ENCODE assay signal across 1 cellular context in genomic region chr14:105529506-105530445, GRCh38.
TF ChIP-seq lines count a peak whose summit lies in the region.

No MANE protein-coding gene starts in this region.

TF ChIP-seq in HepG2, 621 proteins besides CTCF, POLR2A, EP300 and RAD21 (continued from another document and continues in another):
- no peak for TF ChIP-seq ZNF142 (CRISPR knock-in tag; IDR thresholded peaks at IDR 0.05)
- TF ChIP-seq, protein P1, sequence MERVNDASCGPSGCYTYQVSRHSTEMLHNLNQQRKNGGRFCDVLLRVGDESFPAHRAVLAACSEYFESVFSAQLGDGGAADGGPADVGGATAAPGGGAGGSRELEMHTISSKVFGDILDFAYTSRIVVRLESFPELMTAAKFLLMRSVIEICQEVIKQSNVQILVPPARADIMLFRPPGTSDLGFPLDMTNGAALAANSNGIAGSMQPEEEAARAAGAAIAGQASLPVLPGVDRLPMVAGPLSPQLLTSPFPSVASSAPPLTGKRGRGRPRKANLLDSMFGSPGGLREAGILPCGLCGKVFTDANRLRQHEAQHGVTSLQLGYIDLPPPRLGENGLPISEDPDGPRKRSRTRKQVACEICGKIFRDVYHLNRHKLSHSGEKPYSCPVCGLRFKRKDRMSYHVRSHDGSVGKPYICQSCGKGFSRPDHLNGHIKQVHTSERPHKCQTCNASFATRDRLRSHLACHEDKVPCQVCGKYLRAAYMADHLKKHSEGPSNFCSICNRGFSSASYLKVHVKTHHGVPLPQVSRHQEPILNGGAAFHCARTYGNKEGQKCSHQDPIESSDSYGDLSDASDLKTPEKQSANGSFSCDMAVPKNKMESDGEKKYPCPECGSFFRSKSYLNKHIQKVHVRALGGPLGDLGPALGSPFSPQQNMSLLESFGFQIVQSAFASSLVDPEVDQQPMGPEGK (CRISPR knock-in tag; IDR thresholded peaks at IDR 0.05), result peak; percentile 78
- no peak for TF ChIP-seq ZNF572 (CRISPR knock-in tag; IDR thresholded peaks at IDR 0.05)
- no peak for TF ChIP-seq SP4 (CRISPR knock-in tag; IDR thresholded peaks at IDR 0.05)
- TF ChIP-seq, protein P2, sequence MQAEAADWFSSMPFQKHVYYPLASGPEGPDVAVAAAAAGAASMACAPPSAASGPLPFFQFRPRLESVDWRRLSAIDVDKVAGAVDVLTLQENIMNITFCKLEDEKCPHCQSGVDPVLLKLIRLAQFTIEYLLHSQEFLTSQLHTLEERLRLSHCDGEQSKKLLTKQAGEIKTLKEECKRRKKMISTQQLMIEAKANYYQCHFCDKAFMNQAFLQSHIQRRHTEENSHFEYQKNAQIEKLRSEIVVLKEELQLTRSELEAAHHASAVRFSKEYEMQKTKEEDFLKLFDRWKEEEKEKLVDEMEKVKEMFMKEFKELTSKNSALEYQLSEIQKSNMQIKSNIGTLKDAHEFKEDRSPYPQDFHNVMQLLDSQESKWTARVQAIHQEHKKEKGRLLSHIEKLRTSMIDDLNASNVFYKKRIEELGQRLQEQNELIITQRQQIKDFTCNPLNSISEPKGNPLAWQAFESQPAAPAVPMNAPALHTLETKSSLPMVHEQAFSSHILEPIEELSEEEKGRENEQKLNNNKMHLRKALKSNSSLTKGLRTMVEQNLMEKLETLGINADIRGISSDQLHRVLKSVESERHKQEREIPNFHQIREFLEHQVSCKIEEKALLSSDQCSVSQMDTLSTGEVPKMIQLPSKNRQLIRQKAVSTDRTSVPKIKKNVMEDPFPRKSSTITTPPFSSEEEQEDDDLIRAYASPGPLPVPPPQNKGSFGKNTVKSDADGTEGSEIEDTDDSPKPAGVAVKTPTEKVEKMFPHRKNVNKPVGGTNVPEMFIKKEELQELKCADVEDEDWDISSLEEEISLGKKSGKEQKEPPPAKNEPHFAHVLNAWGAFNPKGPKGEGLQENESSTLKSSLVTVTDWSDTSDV (CRISPR knock-in tag; IDR thresholded peaks at IDR 0.05), result no peak
- TF ChIP-seq FIP1L1 (IDR thresholded peaks at IDR 0.05; ENCODE audit: borderline replicate concordance, insufficient read depth, low read depth, low read length), result no peak
- TF ChIP-seq NFE2L2 (IDR thresholded peaks at IDR 0.05; ENCODE audit: low read length), result no peak
- TF ChIP-seq ZNF589 (CRISPR knock-in tag; conservative IDR thresholded peaks at IDR 0.05), result no peak
- TF ChIP-seq CBX5 (CRISPR knock-in tag; IDR thresholded peaks at IDR 0.05; ENCODE audit: borderline replicate concordance), result no peak
- no peak for TF ChIP-seq PLSCR1 (CRISPR knock-in tag; IDR thresholded peaks at IDR 0.05; ENCODE audit: borderline replicate concordance)
- TF ChIP-seq, protein P3, sequence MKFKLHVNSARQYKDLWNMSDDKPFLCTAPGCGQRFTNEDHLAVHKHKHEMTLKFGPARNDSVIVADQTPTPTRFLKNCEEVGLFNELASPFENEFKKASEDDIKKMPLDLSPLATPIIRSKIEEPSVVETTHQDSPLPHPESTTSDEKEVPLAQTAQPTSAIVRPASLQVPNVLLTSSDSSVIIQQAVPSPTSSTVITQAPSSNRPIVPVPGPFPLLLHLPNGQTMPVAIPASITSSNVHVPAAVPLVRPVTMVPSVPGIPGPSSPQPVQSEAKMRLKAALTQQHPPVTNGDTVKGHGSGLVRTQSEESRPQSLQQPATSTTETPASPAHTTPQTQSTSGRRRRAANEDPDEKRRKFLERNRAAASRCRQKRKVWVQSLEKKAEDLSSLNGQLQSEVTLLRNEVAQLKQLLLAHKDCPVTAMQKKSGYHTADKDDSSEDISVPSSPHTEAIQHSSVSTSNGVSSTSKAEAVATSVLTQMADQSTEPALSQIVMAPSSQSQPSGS (CRISPR knock-in tag; IDR thresholded peaks at IDR 0.05), result no peak
- TF ChIP-seq KLF16 (CRISPR knock-in tag; IDR thresholded peaks at IDR 0.05), result no peak
- no peak for TF ChIP-seq ZNF138 (CRISPR knock-in tag; IDR thresholded peaks at IDR 0.05; ENCODE audit: low read depth)
- TF ChIP-seq ZNF607 (CRISPR knock-in tag; IDR thresholded peaks at IDR 0.05; ENCODE audit: borderline replicate concordance), result no peak
- no peak for TF ChIP-seq ZNF10 (CRISPR knock-in tag; IDR thresholded peaks at IDR 0.05; ENCODE audit: borderline replicate concordance, low read depth)
- TF ChIP-seq FOXA1 (IDR thresholded peaks at IDR 0.05), result no peak
- TF ChIP-seq FOXA1 (CRISPR knock-in tag; IDR thresholded peaks at IDR 0.05), result peak; percentile 44; the same call in 1 of the 2 replicates
- no peak for TF ChIP-seq ZSCAN22 (CRISPR knock-in tag; IDR thresholded peaks at IDR 0.05)
- no peak for TF ChIP-seq ZNF577 (CRISPR knock-in tag; IDR thresholded peaks at IDR 0.05; ENCODE audit: borderline replicate concordance, low read depth)
- TF ChIP-seq CBX2 (IDR thresholded peaks at IDR 0.05; ENCODE audit: low read depth, low read length), result no peak
- TF ChIP-seq CBX2 (CRISPR knock-in tag; IDR thresholded peaks at IDR 0.05; ENCODE audit: low read depth), result no peak
- TF ChIP-seq FOXK1 (CRISPR knock-in tag; IDR thresholded peaks at IDR 0.05; ENCODE audit: borderline replicate concordance, low read depth), result 0 out of 2 replicates have a peak, but pooled peaks have one; percentile 57
- no peak for TF ChIP-seq TOE1 (CRISPR knock-in tag; IDR thresholded peaks at IDR 0.05)
- TF ChIP-seq ZNF687 (CRISPR knock-in tag; IDR thresholded peaks at IDR 0.05), result peak; percentile 50
- peak; percentile 23; the same call in 1 of the 2 replicates for TF ChIP-seq MED1 (CRISPR knock-in tag; IDR thresholded peaks at IDR 0.05)
- no peak for TF ChIP-seq SOX13 (IDR thresholded peaks at IDR 0.05)
- peak in 1 of 2 experiments; percentile 27; a peak in 1 of 4 replicates for TF ChIP-seq SOX13 (CRISPR knock-in tag; conservative IDR thresholded peaks at IDR 0.05 in 1 of 2, IDR thresholded peaks at IDR 0.05 in 1 of 2)
- no peak for TF ChIP-seq ZBTB7A (CRISPR knock-in tag; IDR thresholded peaks at IDR 0.05)
- TF ChIP-seq RELA (CRISPR knock-in tag; IDR thresholded peaks at IDR 0.05), result no peak
- TF ChIP-seq SAP130 (CRISPR knock-in tag; IDR thresholded peaks at IDR 0.05; ENCODE audit: low read depth), result peak; percentile 37
- no peak for TF ChIP-seq RAD51 (IDR thresholded peaks at IDR 0.05; ENCODE audit: borderline replicate concordance)
- peak; percentile 23; the same call in 1 of the 2 replicates for TF ChIP-seq ZGPAT (CRISPR knock-in tag; IDR thresholded peaks at IDR 0.05)
- no peak for TF ChIP-seq PCBP1 (IDR thresholded peaks at IDR 0.05; ENCODE audit: borderline replicate concordance, low read depth, low read length)
- no peak for TF ChIP-seq ARNT2 (CRISPR knock-in tag; IDR thresholded peaks at IDR 0.05; ENCODE audit: low read depth)
- TF ChIP-seq, protein P4, sequence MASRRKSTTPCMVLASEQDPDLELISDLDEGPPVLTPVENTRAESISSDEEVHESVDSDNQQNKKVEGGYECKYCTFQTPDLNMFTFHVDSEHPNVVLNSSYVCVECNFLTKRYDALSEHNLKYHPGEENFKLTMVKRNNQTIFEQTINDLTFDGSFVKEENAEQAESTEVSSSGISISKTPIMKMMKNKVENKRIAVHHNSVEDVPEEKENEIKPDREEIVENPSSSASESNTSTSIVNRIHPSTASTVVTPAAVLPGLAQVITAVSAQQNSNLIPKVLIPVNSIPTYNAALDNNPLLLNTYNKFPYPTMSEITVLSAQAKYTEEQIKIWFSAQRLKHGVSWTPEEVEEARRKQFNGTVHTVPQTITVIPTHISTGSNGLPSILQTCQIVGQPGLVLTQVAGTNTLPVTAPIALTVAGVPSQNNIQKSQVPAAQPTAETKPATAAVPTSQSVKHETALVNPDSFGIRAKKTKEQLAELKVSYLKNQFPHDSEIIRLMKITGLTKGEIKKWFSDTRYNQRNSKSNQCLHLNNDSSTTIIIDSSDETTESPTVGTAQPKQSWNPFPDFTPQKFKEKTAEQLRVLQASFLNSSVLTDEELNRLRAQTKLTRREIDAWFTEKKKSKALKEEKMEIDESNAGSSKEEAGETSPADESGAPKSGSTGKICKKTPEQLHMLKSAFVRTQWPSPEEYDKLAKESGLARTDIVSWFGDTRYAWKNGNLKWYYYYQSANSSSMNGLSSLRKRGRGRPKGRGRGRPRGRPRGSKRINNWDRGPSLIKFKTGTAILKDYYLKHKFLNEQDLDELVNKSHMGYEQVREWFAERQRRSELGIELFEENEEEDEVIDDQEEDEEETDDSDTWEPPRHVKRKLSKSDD (CRISPR knock-in tag; IDR thresholded peaks at IDR 0.05; ENCODE audit: low read depth), result peak; percentile 4; the same call in 1 of the 2 replicates
- TF ChIP-seq MLX (CRISPR knock-in tag; IDR thresholded peaks at IDR 0.05), result no peak
- no peak for TF ChIP-seq AGO2 (optimal IDR thresholded peaks at IDR 0.05; ENCODE audit: low read depth, low read length)
- TF ChIP-seq ISX (CRISPR knock-in tag; conservative IDR thresholded peaks at IDR 0.05), result no peak
- TF ChIP-seq RBFOX2 (IDR thresholded peaks at IDR 0.05; ENCODE audit: low read depth, low read length), result 0 out of 2 replicates have a peak, but pooled peaks have one; percentile 16
